ENCODE assay signal across 1 cellular context in the genomic region with DNA sequence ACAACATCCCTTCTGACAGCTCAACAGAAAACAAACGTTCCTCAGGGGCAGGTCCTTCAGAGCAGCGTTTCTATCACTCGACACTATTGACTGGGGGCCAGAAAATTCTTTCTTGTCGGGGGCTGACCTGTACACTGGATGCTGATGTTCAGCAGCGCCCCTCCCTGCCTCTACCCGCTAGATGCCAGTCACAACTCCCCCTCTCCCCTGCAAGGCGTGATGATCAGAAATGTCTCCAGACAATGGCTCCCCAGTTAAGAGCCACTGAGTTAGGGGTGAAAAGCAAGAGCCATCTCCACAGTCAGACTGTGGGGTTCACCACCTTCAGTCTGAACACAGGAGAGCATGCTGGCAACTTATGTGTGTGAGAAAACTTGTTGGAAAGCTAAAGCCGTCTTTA.
TF ChIP-seq lines count a peak whose summit lies in the region.

No MANE protein-coding gene starts in this region.

TF ChIP-seq in HepG2, 621 proteins besides CTCF, POLR2A, EP300 and RAD21 (continued from another document):
- TF ChIP-seq, protein P1, sequence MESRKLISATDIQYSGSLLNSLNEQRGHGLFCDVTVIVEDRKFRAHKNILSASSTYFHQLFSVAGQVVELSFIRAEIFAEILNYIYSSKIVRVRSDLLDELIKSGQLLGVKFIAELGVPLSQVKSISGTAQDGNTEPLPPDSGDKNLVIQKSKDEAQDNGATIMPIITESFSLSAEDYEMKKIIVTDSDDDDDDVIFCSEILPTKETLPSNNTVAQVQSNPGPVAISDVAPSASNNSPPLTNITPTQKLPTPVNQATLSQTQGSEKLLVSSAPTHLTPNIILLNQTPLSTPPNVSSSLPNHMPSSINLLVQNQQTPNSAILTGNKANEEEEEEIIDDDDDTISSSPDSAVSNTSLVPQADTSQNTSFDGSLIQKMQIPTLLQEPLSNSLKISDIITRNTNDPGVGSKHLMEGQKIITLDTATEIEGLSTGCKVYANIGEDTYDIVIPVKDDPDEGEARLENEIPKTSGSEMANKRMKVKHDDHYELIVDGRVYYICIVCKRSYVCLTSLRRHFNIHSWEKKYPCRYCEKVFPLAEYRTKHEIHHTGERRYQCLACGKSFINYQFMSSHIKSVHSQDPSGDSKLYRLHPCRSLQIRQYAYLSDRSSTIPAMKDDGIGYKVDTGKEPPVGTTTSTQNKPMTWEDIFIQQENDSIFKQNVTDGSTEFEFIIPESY (CRISPR knock-in tag; IDR thresholded peaks at IDR 0.05): peak; percentile 83
- TF ChIP-seq, protein P2, sequence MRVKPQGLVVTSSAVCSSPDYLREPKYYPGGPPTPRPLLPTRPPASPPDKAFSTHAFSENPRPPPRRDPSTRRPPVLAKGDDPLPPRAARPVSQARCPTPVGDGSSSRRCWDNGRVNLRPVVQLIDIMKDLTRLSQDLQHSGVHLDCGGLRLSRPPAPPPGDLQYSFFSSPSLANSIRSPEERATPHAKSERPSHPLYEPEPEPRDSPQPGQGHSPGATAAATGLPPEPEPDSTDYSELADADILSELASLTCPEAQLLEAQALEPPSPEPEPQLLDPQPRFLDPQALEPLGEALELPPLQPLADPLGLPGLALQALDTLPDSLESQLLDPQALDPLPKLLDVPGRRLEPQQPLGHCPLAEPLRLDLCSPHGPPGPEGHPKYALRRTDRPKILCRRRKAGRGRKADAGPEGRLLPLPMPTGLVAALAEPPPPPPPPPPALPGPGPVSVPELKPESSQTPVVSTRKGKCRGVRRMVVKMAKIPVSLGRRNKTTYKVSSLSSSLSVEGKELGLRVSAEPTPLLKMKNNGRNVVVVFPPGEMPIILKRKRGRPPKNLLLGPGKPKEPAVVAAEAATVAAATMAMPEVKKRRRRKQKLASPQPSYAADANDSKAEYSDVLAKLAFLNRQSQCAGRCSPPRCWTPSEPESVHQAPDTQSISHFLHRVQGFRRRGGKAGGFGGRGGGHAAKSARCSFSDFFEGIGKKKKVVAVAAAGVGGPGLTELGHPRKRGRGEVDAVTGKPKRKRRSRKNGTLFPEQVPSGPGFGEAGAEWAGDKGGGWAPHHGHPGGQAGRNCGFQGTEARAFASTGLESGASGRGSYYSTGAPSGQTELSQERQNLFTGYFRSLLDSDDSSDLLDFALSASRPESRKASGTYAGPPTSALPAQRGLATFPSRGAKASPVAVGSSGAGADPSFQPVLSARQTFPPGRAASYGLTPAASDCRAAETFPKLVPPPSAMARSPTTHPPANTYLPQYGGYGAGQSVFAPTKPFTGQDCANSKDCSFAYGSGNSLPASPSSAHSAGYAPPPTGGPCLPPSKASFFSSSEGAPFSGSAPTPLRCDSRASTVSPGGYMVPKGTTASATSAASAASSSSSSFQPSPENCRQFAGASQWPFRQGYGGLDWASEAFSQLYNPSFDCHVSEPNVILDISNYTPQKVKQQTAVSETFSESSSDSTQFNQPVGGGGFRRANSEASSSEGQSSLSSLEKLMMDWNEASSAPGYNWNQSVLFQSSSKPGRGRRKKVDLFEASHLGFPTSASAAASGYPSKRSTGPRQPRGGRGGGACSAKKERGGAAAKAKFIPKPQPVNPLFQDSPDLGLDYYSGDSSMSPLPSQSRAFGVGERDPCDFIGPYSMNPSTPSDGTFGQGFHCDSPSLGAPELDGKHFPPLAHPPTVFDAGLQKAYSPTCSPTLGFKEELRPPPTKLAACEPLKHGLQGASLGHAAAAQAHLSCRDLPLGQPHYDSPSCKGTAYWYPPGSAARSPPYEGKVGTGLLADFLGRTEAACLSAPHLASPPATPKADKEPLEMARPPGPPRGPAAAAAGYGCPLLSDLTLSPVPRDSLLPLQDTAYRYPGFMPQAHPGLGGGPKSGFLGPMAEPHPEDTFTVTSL (CRISPR knock-in tag; IDR thresholded peaks at IDR 0.05; ENCODE audit: borderline replicate concordance): no peak
- TF ChIP-seq ZMYM3 (CRISPR knock-in tag; IDR thresholded peaks at IDR 0.05): 0 out of 2 replicates have a peak, but pooled peaks have one; percentile 2
